Comparison of ENCODE assay signal across 1 cellular context in the genomic region with DNA sequence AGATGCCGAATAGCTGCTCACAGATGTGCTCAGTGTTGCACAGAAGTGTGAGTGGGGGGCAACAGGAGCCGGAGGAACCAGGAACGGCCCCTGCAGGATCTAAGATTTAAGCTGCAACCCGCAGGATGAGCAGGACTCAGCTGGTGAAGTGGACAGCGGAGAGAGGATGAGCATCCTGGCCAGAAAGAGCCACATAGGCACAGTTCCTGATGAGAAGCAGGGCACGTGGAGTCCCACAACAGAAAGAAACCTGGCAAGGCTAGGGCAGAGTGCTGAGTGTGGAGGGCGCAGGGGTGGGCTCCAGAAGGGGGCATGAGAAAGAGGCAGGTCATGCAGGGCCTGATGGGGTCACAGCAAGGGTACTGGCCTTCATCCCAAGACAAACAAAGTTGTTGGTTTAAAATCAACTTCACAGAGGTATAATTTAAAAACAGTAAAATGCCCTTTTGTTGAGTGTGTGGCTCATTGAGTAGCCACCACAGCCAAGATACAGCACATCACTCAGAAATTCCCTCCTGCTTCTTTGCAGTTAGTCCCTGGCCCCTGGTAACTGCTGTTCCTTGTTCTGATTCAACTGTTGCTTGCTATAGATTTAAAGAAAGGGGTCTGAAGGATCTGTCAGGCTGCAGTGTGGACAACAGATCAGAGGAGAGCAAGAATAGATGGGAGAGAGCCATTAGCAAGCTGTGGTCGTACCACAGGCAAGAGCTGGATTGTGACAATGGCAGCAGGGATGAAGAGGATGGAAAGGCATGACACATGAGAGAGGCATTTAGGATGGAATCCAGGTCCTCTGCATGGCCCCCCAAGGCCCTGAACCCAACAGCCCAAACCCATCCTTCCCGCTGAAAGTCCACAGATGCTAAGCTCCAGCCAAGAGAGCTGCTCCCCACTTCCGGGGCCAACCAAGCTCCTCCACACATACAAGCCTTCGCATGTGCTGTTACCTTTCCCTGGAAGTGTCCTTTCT.
TF ChIP-seq lines count a peak whose summit lies in the region.

No MANE protein-coding gene starts in this region.

TF ChIP-seq in SK-N-SH, 30 proteins besides CTCF, POLR2A, EP300 and RAD21 (continued from another document):
- no peak for TF ChIP-seq ZBTB33 (IDR thresholded peaks at IDR 0.05; ENCODE audit: borderline replicate concordance, low read depth)
- no peak for TF ChIP-seq TAF1 (IDR thresholded peaks at IDR 0.05; ENCODE audit: borderline replicate concordance, low read depth, low read length)
- TF ChIP-seq CHD2 (IDR thresholded peaks at IDR 0.05; ENCODE audit: low read length, partially characterized antibody), result no peak
- TF ChIP-seq FOXJ3 (CRISPR knock-in tag; IDR thresholded peaks at IDR 0.05), result no peak
- TF ChIP-seq GABPA (IDR thresholded peaks at IDR 0.05; ENCODE audit: low read depth), result no peak
- TF ChIP-seq POLR2AphosphoS5 (IDR thresholded peaks at IDR 0.05; ENCODE audit: low read depth, low read length), result no peak
- TF ChIP-seq FOXM1 (IDR thresholded peaks at IDR 0.05; ENCODE audit: low read depth), result no peak
- TF ChIP-seq SIN3A (IDR thresholded peaks at IDR 0.05; ENCODE audit: borderline replicate concordance, low read depth, low read length), result no peak
- TF ChIP-seq YY1 (IDR thresholded peaks at IDR 0.05; ENCODE audit: low read depth), result no peak
- TF ChIP-seq MAX (IDR thresholded peaks at IDR 0.05; ENCODE audit: low read depth), result 0 out of 2 replicates have a peak, but pooled peaks have one; percentile 22
- no peak for TF ChIP-seq RXRA (IDR thresholded peaks at IDR 0.05; ENCODE audit: borderline replicate concordance, low read depth)
- TF ChIP-seq REST (IDR thresholded peaks at IDR 0.05; ENCODE audit: low read depth, low read length), result peak; percentile 48; the same call in 1 of the 2 replicates
- no peak for TF ChIP-seq EZH2phosphoT487 (IDR thresholded peaks at IDR 0.05; ENCODE audit: borderline replicate concordance, low read depth)
- TF ChIP-seq MXI1 (IDR thresholded peaks at IDR 0.05; ENCODE audit: low read depth, low read length), result no peak
- no peak for TF ChIP-seq NRF1 (IDR thresholded peaks at IDR 0.05; ENCODE audit: low read depth, low read length)
- TF ChIP-seq USF1 (IDR thresholded peaks at IDR 0.05; ENCODE audit: borderline replicate concordance, low read depth), result no peak
- TF ChIP-seq SMC3 (IDR thresholded peaks at IDR 0.05; ENCODE audit: low read depth, low read length), result no peak
- TF ChIP-seq TCF12 (IDR thresholded peaks at IDR 0.05), result peak; percentile 9; the same call in 1 of the 2 replicates
- no peak for TF ChIP-seq NFIC (IDR thresholded peaks at IDR 0.05; ENCODE audit: borderline replicate concordance)
- TF ChIP-seq, protein P1, sequence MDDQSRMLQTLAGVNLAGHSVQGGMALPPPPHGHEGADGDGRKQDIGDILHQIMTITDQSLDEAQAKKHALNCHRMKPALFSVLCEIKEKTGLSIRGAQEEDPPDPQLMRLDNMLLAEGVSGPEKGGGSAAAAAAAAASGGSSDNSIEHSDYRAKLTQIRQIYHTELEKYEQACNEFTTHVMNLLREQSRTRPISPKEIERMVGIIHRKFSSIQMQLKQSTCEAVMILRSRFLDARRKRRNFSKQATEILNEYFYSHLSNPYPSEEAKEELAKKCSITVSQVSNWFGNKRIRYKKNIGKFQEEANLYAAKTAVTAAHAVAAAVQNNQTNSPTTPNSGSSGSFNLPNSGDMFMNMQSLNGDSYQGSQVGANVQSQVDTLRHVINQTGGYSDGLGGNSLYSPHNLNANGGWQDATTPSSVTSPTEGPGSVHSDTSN (IDR thresholded peaks at IDR 0.05), result no peak
TF ChIP-seq in SK-N-SH: peak in this region for 4.
